8 cellular contexts compared by ENCODE assay signal in genomic region chr20:63626424-63627128, GRCh38. TPM values are rescaled to one million over a fixed set of nuclear protein-coding genes. Genes with fewer than 3 reads are reported as not detected.
DNase-seq lines count a peak whose midpoint lies in the region; ATAC-seq, FAIRE-seq and TF ChIP-seq lines count a peak whose summit lies in the region.

A gene with protein sequence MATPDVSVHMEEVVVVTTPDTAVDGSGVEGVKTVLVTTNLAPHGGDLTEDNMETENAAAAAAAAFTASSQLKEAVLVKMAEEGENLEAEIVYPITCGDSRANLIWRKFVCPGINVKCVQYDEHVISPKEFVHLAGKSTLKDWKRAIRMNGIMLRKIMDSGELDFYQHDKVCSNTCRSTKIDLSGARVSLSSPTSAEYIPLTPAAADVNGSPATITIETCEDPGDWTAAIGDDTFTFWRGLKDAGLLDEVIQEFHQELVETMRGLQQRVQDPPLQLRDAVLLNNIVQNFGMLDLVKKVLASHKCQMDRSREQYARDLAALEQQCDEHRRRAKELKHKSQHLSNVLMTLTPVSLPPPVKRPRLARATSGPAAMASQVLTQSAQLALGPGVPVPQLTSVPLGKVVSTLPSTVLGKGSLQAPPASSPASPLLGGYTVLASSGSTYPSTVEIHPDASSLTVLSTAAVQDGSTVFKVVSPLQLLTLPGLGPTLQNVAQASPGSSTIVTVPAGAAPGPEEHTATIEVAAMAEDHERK (minus strand): TSS chr20:63627101. CDS start chr20:63619397, 7,704 bp downstream.

- ATAC-seq in GM19467 (IDR thresholded peaks at IDR 0.05; ENCODE audit: unreplicated experiment) (peak; percentile 38), omental fat pad (ENCODE audit: low FRiP score) (peak; percentile 66)

- no peaks in the 10 kb centered on the region for H3K27me3 Mint-ChIP-seq in Caco-2 (ENCODE audit: insufficient read depth, unreplicated experiment)

- under 1% methylated on average over 113 of the region's 114 CpGs for WGBS in urinary bladder

- H3K4me1 Mint-ChIP-seq in Caco-2 (ENCODE audit: low read depth, unreplicated experiment) = peaks cover 25% of the 10 kb centered on the region

- peak within 1 kb of the TSS; percentile 90 for H3K27ac Mint-ChIP-seq in Caco-2 (ENCODE audit: unreplicated experiment)

- H3K27ac ChIP-seq in urinary bladder (ENCODE audit: low read depth) = peak within 1 kb of the TSS; percentile 97

- peaks cover 18% of the 10 kb centered on the region for H3K4me1 ChIP-seq in Caco-2
- H3K4me1 ChIP-seq in urinary bladder (ENCODE audit: insufficient read depth) = no peaks in the 10 kb centered on the region

- H3K9me3 ChIP-seq in Caco-2 = no peaks in the 10 kb centered on the region

- DNase-seq in Caco-2 = peak in 1 of 2 experiments; percentile 90
- DNase-seq in HT-29 (ENCODE audit: low spot score) = peak; percentile 66
- DNase-seq in RCC 7860 (ENCODE audit: low spot score) = peak; percentile 65
- peak; percentile 55 for DNase-seq in activated gamma-delta T cell treated with anti-CD3 and anti-CD28 coated beads, Interleukin-2, amount 50 U/mL, for 16 hours (ENCODE audit: low read depth)
- peak; percentile 80 for DNase-seq in globus pallidus (ENCODE audit: low spot score)
- no peak for DNase-seq in omental fat pad (ENCODE audit: low spot score)

- H3K36me3 ChIP-seq in Caco-2 (ENCODE audit: control insufficient read depth, insufficient read depth, low read length) (no peaks in the 10 kb centered on the region), urinary bladder (ENCODE audit: insufficient read depth) (no peaks in the 10 kb centered on the region)

- FAIRE-seq in RCC 7860 (lab: Jason Lieb, UNC) = no peak

- H3K4me3 Mint-ChIP-seq in Caco-2 (ENCODE audit: unreplicated experiment) = peak within 1 kb of the TSS; percentile 80

- no peaks in the 10 kb centered on the region for H3K27me3 ChIP-seq in Caco-2 (replicated peaks; ENCODE audit: control insufficient read depth, insufficient read depth, low read length)

- H3K4me3 ChIP-seq in Caco-2 (ENCODE audit: low read depth, low read length) (peak within 1 kb of the TSS; percentile 91), urinary bladder (ENCODE audit: low read depth, low read length) (peak within 1 kb of the TSS; percentile 76)

- no TSS peak for BruUV-seq in Caco-2 (replicated peaks; lab: Mats Ljungman, UMichigan)

- intact Hi-C loops in Caco-2 (cut with micrococcal nuclease; ENCODE audit: unreplicated experiment) = loop anchor here (2.0 to 10.0 kb wide), 4 partner anchors 16 to 268 kb away; partner anchors contain the start of genes ABHD16B, DNAJC5, RTEL1 and TPD52L2

- POLR2A ChIA-PET in Caco-2 (lab: Charles Lee) = interaction anchor here (0.5 to 1.8 kb wide), 10 partner anchors 9 to 330 kb away, joined by 3 to 30 read pairs (median 4); partner anchors contain the start of genes HELZ2, RTEL1, TPD52L2 and UCKL1

- TF ChIP-seq CTCF in Caco-2 (IDR thresholded peaks at IDR 0.05; ENCODE audit: insufficient read depth in 1 of 2, low read depth in 1 of 2, low read length in 1 of 2, severe bottlenecking in 1 of 2, unreplicated experiment in 1 of 2) = no peak
- no peak for TF ChIP-seq CTCF in omental fat pad (IDR thresholded peaks at IDR 0.05)

- peaks cover 43% of the 10 kb centered on the region for H3K36me3 Mint-ChIP-seq in Caco-2 (ENCODE audit: insufficient read depth, unreplicated experiment)

- CTCF ChIA-PET in Caco-2 (lab: Charles Lee) = interaction anchor here (0.5 to 1.7 kb wide), 7 partner anchors 15 to 349 kb away, joined by 3 to 18 read pairs (median 6); partner anchors contain the start of genes HELZ2, PTK6 and RTEL1

- H3K9me3 Mint-ChIP-seq in Caco-2 (ENCODE audit: unreplicated experiment) = no peaks in the 10 kb centered on the region

RNA-seq across cellular contexts. Expression of the gene that starts here (rescaled TPM):
- total RNA-seq in Caco-2 (2022) (20.6 and 21.5 TPM in 2 replicates), omental fat pad (10 to 100 TPM in 1 of 4 donors, 1 to 10 TPM in 3; 6.6 to 12.8 (median 9.2) TPM), urinary bladder (7.7 TPM)
- 42.5 and 43.6 TPM in 2 replicates for total RNA-seq in HT-29 (2014; rRNA removed; shearing (Covaris generic))
- 12.1 TPM for polyA plus RNA-seq in urinary bladder
